9 cellular contexts compared by ENCODE assay signal in the genomic region with DNA sequence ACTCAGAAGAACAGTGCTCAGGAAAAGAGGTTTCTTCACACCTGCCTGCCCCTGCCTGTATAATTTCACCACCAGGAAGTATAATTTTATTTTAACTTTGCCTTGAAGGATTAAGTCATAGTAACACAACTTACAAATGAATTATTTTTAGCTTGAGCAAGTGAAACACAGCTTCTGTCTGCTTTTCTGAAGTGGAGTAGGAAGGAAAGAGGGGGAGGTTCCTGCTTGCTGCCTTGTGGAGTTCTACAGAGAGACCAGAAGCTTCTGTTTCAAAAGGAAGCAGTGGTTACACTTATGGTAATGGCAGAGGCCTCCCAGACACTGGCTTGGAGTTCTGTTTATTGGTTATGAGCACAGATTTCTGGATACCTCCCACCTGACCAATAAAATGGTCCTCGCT.
A peak's percentile ranks its signal among the peaks of the same experiment; 100 is the strongest.
DNase-seq lines count a peak whose midpoint lies in the region; ATAC-seq lines count a peak whose summit lies in the region.
"Had no signal": no experiment of that assay in that cellular context is flagged by ENCODE, and none has a peak within 500 bp of the region (broad histone marks: within the 10 kb centered on the region; RNA-seq: fewer than 3 reads in every experiment).

No MANE protein-coding gene starts in this region.

- H3K4me1 Mint-ChIP-seq in activated T-helper 17 cell treated with anti-CD3 and anti-CD28 coated beads, Interleukin-2, amount 50 U/mL, for 72 hours: peaks cover 24% of the 10 kb centered on the region

- H3K27me3 Mint-ChIP-seq in activated T-helper 17 cell treated with anti-CD3 and anti-CD28 coated beads, Interleukin-2, amount 50 U/mL, for 72 hours: no peaks in the 10 kb centered on the region

- ATAC-seq in GM19452 (IDR thresholded peaks at IDR 0.05; ENCODE audit: unreplicated experiment) (peak; percentile 62), HG03378 (IDR thresholded peaks at IDR 0.05; ENCODE audit: unreplicated experiment) (peak; percentile 66)
- peak; percentile 23 for ATAC-seq in activated T-helper 17 cell treated with anti-CD3 and anti-CD28 coated beads, Interleukin-2, amount 50 U/mL, for 72 hours (replicated peaks)

- peak; percentile 42 for DNase-seq in GF-D8 (lab: John Stamatoyannopoulos, UW)
- no peak for DNase-seq in RPMI8226
- no peak for DNase-seq in NCI-H146 treated with DMSO at 0.1 percent for 48 hours (lab: John Stamatoyannopoulos, UW; ENCODE audit: unreplicated experiment)
- DNase-seq in activated naive CD4-positive, alpha-beta T cell treated with Interleukin-2 at 50 U/mL for 16 hours: no peak
- DNase-seq in foreskin melanocyte: no peak
- DNase-seq: NCI-H345 had no signal

- H3K4me3 Mint-ChIP-seq in activated T-helper 17 cell treated with anti-CD3 and anti-CD28 coated beads, Interleukin-2, amount 50 U/mL, for 72 hours: peak overlapping the region; percentile 17

- H3K36me3 Mint-ChIP-seq in activated T-helper 17 cell treated with anti-CD3 and anti-CD28 coated beads, Interleukin-2, amount 50 U/mL, for 72 hours (ENCODE audit: low read depth): no peaks in the 10 kb centered on the region

- H3K9me3 Mint-ChIP-seq in activated T-helper 17 cell treated with anti-CD3 and anti-CD28 coated beads, Interleukin-2, amount 50 U/mL, for 72 hours: peaks cover 8% of the 10 kb centered on the region

- peak overlapping the region; percentile 78 for H3K27ac Mint-ChIP-seq in activated T-helper 17 cell treated with anti-CD3 and anti-CD28 coated beads, Interleukin-2, amount 50 U/mL, for 72 hours
